ENCODE assay signal across 10 cellular contexts in genomic region chr6:12844284-12845223, GRCh38.
DNase-seq lines count a peak whose midpoint lies in the region; ATAC-seq, FAIRE-seq and TF ChIP-seq lines count a peak whose summit lies in the region.
"Had no signal": no experiment of that assay in that cellular context is flagged by ENCODE, and none has a peak within 500 bp of the region (broad histone marks: within the 10 kb centered on the region; RNA-seq: fewer than 3 reads in every experiment).

No MANE protein-coding gene starts in this region.

- H3K4me1 ChIP-seq in OCI-LY1 (ENCODE audit: insufficient read depth, low read length, severe bottlenecking): no peaks in the 10 kb centered on the region
- no peaks in the 10 kb centered on the region for H3K4me1 ChIP-seq in esophagus muscularis mucosa
- H3K4me1 ChIP-seq in thoracic aorta (ENCODE audit: control insufficient read depth in 1 of 2, low read depth in 2 of 2): no peaks in the 10 kb centered on the region
- H3K4me1 ChIP-seq: HAP-1 had no signal

- peaks cover 4% of the 10 kb centered on the region for H3K4me1 Mint-ChIP-seq in Calu3 (ENCODE audit: low read depth, unreplicated experiment)

- no peak overlapping the region for H3K4me3 Mint-ChIP-seq in Calu3 (ENCODE audit: low read depth, unreplicated experiment)

- TF ChIP-seq CTCF in AG04450 (IDR thresholded peaks at IDR 0.05; ENCODE audit: low read depth, low read length): peak; percentile 52
- peak; percentile 66 for TF ChIP-seq CTCF in OCI-LY1 (IDR thresholded peaks at IDR 0.05; ENCODE audit: low read length)
- TF ChIP-seq CTCF in esophagus muscularis mucosa (IDR thresholded peaks at IDR 0.05): peak in 2 of 3 experiments; percentile 14 to 34
- peak; percentile 40 for TF ChIP-seq CTCF in thoracic aorta (IDR thresholded peaks at IDR 0.05)
- no peak for TF ChIP-seq CTCF in Calu3 (IDR thresholded peaks at IDR 0.05; ENCODE audit: unreplicated experiment)

- no peaks in the 10 kb centered on the region for H3K36me3 ChIP-seq in OCI-LY1 (ENCODE audit: insufficient read depth, low read length)
- no peaks in the 10 kb centered on the region for H3K36me3 ChIP-seq in esophagus muscularis mucosa
- H3K36me3 ChIP-seq in thoracic aorta: no peaks in the 10 kb centered on the region
- H3K36me3 ChIP-seq: HAP-1 had no signal

- H3K27ac ChIP-seq in AG04450 (ENCODE audit: low read depth, low read length): no peak overlapping the region
- H3K27ac ChIP-seq in OCI-LY1 (ENCODE audit: low read depth, low read length, poor library complexity, severe bottlenecking): no peak overlapping the region
- H3K27ac ChIP-seq in esophagus muscularis mucosa (replicated peaks in 1 of 4): no peak overlapping the region
- H3K27ac ChIP-seq in thoracic aorta: no peak overlapping the region

- peaks cover 12% of the 10 kb centered on the region for H3K27me3 Mint-ChIP-seq in Calu3 (ENCODE audit: unreplicated experiment)

- H3K4me2 ChIP-seq in OCI-LY1 (ENCODE audit: low read length): no peak overlapping the region

- DNase-seq in AG04450 (ENCODE audit: low read depth, low spot score): no peak
- DNase-seq in GM12891 (ENCODE audit: insufficient read length, low spot score): peak; percentile 15
- DNase-seq in esophagus muscularis mucosa (ENCODE audit: extremely low spot score): no peak
- no peak for DNase-seq in thoracic aorta (ENCODE audit: low spot score)
- DNase-seq in Calu3: no peak

- H3K27ac Mint-ChIP-seq in Calu3 (ENCODE audit: unreplicated experiment): no peak overlapping the region

- TF ChIP-seq POLR2A in GM12891 (IDR thresholded peaks at IDR 0.05; ENCODE audit: low read depth, low read length) (no peak), esophagus muscularis mucosa (IDR thresholded peaks at IDR 0.05; ENCODE audit: low read depth) (no peak)

- no peak for TF ChIP-seq EP300 in esophagus muscularis mucosa (IDR thresholded peaks at IDR 0.05)

- H3K9ac ChIP-seq in OCI-LY1 (ENCODE audit: low read length): no peak overlapping the region

- H3K79me2 ChIP-seq in OCI-LY1 (ENCODE audit: insufficient read depth, low read length): no peaks in the 10 kb centered on the region

- FAIRE-seq in GM12891 (lab: Jason Lieb, UNC): peak; percentile 40
- FAIRE-seq: colon had no signal

- H4K20me1 ChIP-seq in OCI-LY1 (ENCODE audit: insufficient read depth, low read length): no peaks in the 10 kb centered on the region

- 86% methylated on average over 11 of the region's 11 CpGs for WGBS in esophagus muscularis mucosa

- H3K9me3 ChIP-seq in AG04450 (ENCODE audit: control insufficient read depth, insufficient read depth, low read length) (no peaks in the 10 kb centered on the region; the same call in 1 of the 2 replicates), OCI-LY1 (ENCODE audit: low read length) (no peaks in the 10 kb centered on the region), esophagus muscularis mucosa (no peaks in the 10 kb centered on the region), thoracic aorta (no peaks in the 10 kb centered on the region)
- H3K9me3 ChIP-seq: HAP-1 had no signal

- POLR2A ChIA-PET in AG04450 (lab: Yijun Ruan, JAX): no interaction called here

- no peaks in the 10 kb centered on the region for H3F3A ChIP-seq in OCI-LY1 (ENCODE audit: insufficient read depth, low read length)

- intact Hi-C loops in esophagus muscularis mucosa (cut with DNase I) (no loop called here), Calu3 (cut with micrococcal nuclease; ENCODE audit: unreplicated experiment) (loop anchor here (2.0 kb wide), 1 partner anchor 206 kb away; no protein-coding TSS in a partner anchor)

- ATAC-seq in thoracic aorta (ENCODE audit: insufficient number of reproducible peaks, low FRiP score, low read depth): no peak
- ATAC-seq in HG02678 (IDR thresholded peaks at IDR 0.05; ENCODE audit: unreplicated experiment): no peak
- no peak for ATAC-seq in HG02870 (IDR thresholded peaks at IDR 0.05; ENCODE audit: unreplicated experiment)

- H3K9me2 ChIP-seq in OCI-LY1 (ENCODE audit: low read depth, low read length): no peaks in the 10 kb centered on the region

- BruUV-seq in Calu3 (replicated peaks; lab: Mats Ljungman, UMichigan): no TSS peak

- H3K9me3 Mint-ChIP-seq in Calu3 (ENCODE audit: low read depth, unreplicated experiment): no peaks in the 10 kb centered on the region

- H3K4me3 ChIP-seq in AG04450 (ENCODE audit: low read depth, low read length): no peak overlapping the region
- no peak overlapping the region for H3K4me3 ChIP-seq in OCI-LY1 (ENCODE audit: low read depth, low read length, poor library complexity, severe bottlenecking)
- no peak overlapping the region for H3K4me3 ChIP-seq in esophagus muscularis mucosa
- H3K4me3 ChIP-seq in thoracic aorta: no peak overlapping the region
- H3K4me3 ChIP-seq: HAP-1 had no signal

- H3K27me3 ChIP-seq in AG04450 (ENCODE audit: control insufficient read depth, insufficient read depth, low read length) (no peaks in the 10 kb centered on the region), OCI-LY1 (ENCODE audit: insufficient read depth, low read length) (no peaks in the 10 kb centered on the region), esophagus muscularis mucosa (peaks cover 0 to 9% (median 0%) of the 10 kb centered on the region in 4 donors), thoracic aorta (replicated peaks; ENCODE audit: insufficient read depth) (no peaks in the 10 kb centered on the region)

- CTCF ChIA-PET in AG04450 (lab: Charles Lee): interaction anchor here (1.2 kb wide), 1 partner anchor 206 kb away, joined by 3 read pairs; no protein-coding TSS in a partner anchor
- CTCF ChIA-PET in Calu3 (lab: Charles Lee): no interaction called here

- H2AFZ ChIP-seq in OCI-LY1 (ENCODE audit: low read length): no peak overlapping the region

- H3K36me3 Mint-ChIP-seq in Calu3 (ENCODE audit: insufficient read depth, unreplicated experiment): no peaks in the 10 kb centered on the region

TF ChIP-seq in GM12891, 5 proteins besides CTCF, POLR2A, EP300 and RAD21:
- TF ChIP-seq PAX5 (IDR thresholded peaks at IDR 0.05; ENCODE audit: insufficient read depth, low read length, severe bottlenecking) (no peak), TAF1 (IDR thresholded peaks at IDR 0.05; ENCODE audit: low read depth, low read length) (no peak), POLR2AphosphoS5 (IDR thresholded peaks at IDR 0.05; ENCODE audit: low read depth, low read length) (no peak), POU2F2 (IDR thresholded peaks at IDR 0.05; ENCODE audit: low read depth, low read length) (no peak), SPI1 (IDR thresholded peaks at IDR 0.05; ENCODE audit: low read depth, low read length) (no peak)
